In the genomic region with DNA sequence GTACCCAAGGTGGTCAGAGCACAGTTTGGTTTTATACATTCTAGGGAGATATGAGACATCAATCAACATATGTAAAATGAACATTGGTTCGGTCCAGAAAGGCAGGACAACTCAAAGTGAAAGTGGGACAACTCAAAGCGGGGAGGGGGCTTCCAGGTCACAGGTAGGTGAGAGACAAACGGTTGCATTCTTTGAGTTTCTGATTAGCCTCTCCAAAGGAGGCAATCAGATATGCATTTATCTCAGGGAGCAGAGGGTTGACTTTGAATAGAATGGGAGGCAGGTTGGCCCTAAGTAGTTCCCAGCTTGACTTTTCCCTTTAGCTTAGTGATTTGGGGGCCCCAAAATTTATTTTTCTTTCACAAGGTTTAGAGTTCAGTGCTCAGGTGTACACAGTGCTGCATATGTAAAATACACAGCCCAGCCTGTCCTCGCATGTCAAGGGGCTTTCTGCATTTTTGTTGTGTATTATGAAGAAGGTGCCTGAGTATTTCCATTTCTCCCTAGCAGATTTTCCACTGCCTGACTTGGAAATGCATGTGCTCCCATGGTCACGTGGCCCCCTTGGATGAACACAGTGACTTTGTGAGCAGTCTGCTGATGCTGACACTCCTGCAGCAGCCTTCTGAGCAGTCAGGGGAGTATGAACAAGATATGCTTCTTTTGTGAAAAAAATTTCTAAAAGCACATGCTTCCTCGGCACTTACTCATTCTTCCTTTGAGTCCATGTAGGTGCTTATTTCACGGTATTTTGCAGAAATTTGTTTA, we compare ENCODE assay signal across 16 cellular contexts.
DNase-seq lines count a peak whose midpoint lies in the region; ATAC-seq and TF ChIP-seq lines count a peak whose summit lies in the region.
"Had no signal": no experiment of that assay in that cellular context is flagged by ENCODE, and none has a peak within 500 bp of the region (broad histone marks: within the 10 kb centered on the region; RNA-seq: fewer than 3 reads in every experiment).

No MANE protein-coding gene starts in this region.

- no peak overlapping the region for H3K14ac ChIP-seq in IMR-90 (replicated peaks; ENCODE audit: low read depth, low read length)

- H2BK120ac ChIP-seq in IMR-90 (ENCODE audit: low read depth, low read length), result no peak overlapping the region

- no peak overlapping the region for H3K23ac ChIP-seq in IMR-90 (ENCODE audit: low read depth, low read length)

- no peak overlapping the region for H4K8ac ChIP-seq in IMR-90 (ENCODE audit: low read depth in 2 of 2, low read length in 2 of 2)

- no peak overlapping the region for H3K56ac ChIP-seq in IMR-90 (ENCODE audit: extremely low read depth, insufficient read depth, low read length)

- CTCF ChIA-PET in IMR-90 (lab: Yijun Ruan, JAX), result no interaction called here

- no peaks in the 10 kb centered on the region for H3K9me3 ChIP-seq in IMR-90 (ENCODE audit: control insufficient read depth, insufficient read depth, low read length)
- H3K9me3 ChIP-seq: BLaER1 treated with 17β-estradiol and CSF1 and Interleukin-3, amounts not matched to agents 10 nM and 100 nM; neutrophil had no signal

- TF ChIP-seq POLR2A in IMR-90 (IDR thresholded peaks at IDR 0.05; ENCODE audit: low read depth, low read length), result no peak
- no peak for TF ChIP-seq POLR2A in lower leg skin (IDR thresholded peaks at IDR 0.05)

- TF ChIP-seq CTCF in IMR-90 (conservative IDR thresholded peaks at IDR 0.05; ENCODE audit: low read depth, low read length) (no peak), choroid plexus epithelial cell (conservative IDR thresholded peaks at IDR 0.05; ENCODE audit: low read depth, low read length) (no peak), lower leg skin (IDR thresholded peaks at IDR 0.05) (no peak)

- DNase-seq in IMR-90 (peak; percentile 21), choroid plexus epithelial cell (ENCODE audit: low read depth) (peak; percentile 23), lower leg skin (ENCODE audit: low spot score in 2 of 2) (peak; percentile 23 to 77), superior temporal gyrus (ENCODE audit: extremely low spot score) (peak; percentile 92), HuH-7 (ENCODE audit: low spot score) (no peak), DMS153 (lab: John Stamatoyannopoulos, UW) (no peak), NCI-H2171 treated with DMSO at 0.1 percent for 48 hours (lab: John Stamatoyannopoulos, UW) (no peak)
- DNase-seq: activated naive CD4-positive, alpha-beta T cell; DMS79 treated with DMSO at 0.1 percent for 48 hours; HFFc6; Karpas-422; NCI-H146; NCI-H524 treated with DMSO at 0.1 percent for 48 hours; PC-3 had no signal

- dilution Hi-C loops in IMR-90 (cut with HindIII; ENCODE audit: low sequenced_read_pairs, unreplicated experiment), result no loop called here

- peaks cover 7% of the 10 kb centered on the region for H3K27me3 ChIP-seq in IMR-90 (ENCODE audit: control insufficient read depth, insufficient read depth, low read length)
- H3K27me3 ChIP-seq: BLaER1 treated with 17β-estradiol and CSF1 and Interleukin-3, amounts not matched to agents 10 nM and 100 nM; neutrophil had no signal

- no peak overlapping the region for H4K5ac ChIP-seq in IMR-90 (ENCODE audit: low read depth, low read length)

- no peak overlapping the region for H2AK5ac ChIP-seq in IMR-90 (ENCODE audit: low read depth, low read length)

- no peak overlapping the region for H4K91ac ChIP-seq in IMR-90 (ENCODE audit: insufficient read depth, low read depth, low read length)

- no peak overlapping the region for H3K18ac ChIP-seq in IMR-90 (ENCODE audit: low read depth, low read length)

- no peaks in the 10 kb centered on the region for H3K36me3 ChIP-seq in IMR-90 (ENCODE audit: control insufficient read depth, insufficient read depth, low read length)
- H3K36me3 ChIP-seq: BLaER1 treated with 17β-estradiol and CSF1 and Interleukin-3, amounts not matched to agents 10 nM and 100 nM; neutrophil had no signal

- no peaks in the 10 kb centered on the region for H3K9me1 ChIP-seq in IMR-90 (ENCODE audit: insufficient read depth, low read length)

- no peaks in the 10 kb centered on the region for H3K4me1 ChIP-seq in IMR-90 (ENCODE audit: control insufficient read depth, insufficient read depth, low read length)

- H2BK20ac ChIP-seq in IMR-90 (ENCODE audit: low read depth, low read length), result no peak overlapping the region

- H2BK5ac ChIP-seq in IMR-90 (ENCODE audit: low read depth, low read length, poor library complexity, severe bottlenecking), result no peak overlapping the region

- no peak overlapping the region for H3K4ac ChIP-seq in IMR-90 (ENCODE audit: low read depth, low read length)

- intact Hi-C loops in IMR-90 (cut with micrococcal nuclease) (no loop called here), lower leg skin (cut with DNase I; ENCODE audit: low total_unique reads) (no loop called here)

- no peak for ATAC-seq in IMR-90 (ENCODE audit: low read depth)
- ATAC-seq: PC-3 had no signal

- in situ Hi-C loops in IMR-90 (cut with MboI; ENCODE audit: low sequenced_read_pairs), result no loop called here

- H3K79me1 ChIP-seq in IMR-90 (ENCODE audit: low read depth in 1 of 2, low read length in 2 of 2), result no peaks in the 10 kb centered on the region

- H2AFZ ChIP-seq in IMR-90 (replicated peaks; ENCODE audit: low read length, poor library complexity), result no peak overlapping the region

- no peaks in the 10 kb centered on the region for H4K20me1 ChIP-seq in IMR-90 (ENCODE audit: insufficient read depth, low read length)
- H4K20me1 ChIP-seq: BLaER1 treated with 17β-estradiol and CSF1 and Interleukin-3, amounts not matched to agents 10 nM and 100 nM had no signal

- H2BK15ac ChIP-seq in IMR-90 (ENCODE audit: low read depth, low read length), result no peak overlapping the region

- H3K4me3 ChIP-seq in IMR-90 (ENCODE audit: insufficient read depth, low read depth, low read length) (no peak overlapping the region), choroid plexus epithelial cell (ENCODE audit: low read depth, low read length) (no peak overlapping the region), lower leg skin (ENCODE audit: low read depth, poor library complexity, severe bottlenecking) (no peak overlapping the region)
- H3K4me3 ChIP-seq: BLaER1 treated with 17β-estradiol and CSF1 and Interleukin-3, amounts not matched to agents 10 nM and 100 nM had no signal

- no TSS peak for BruUV-seq in IMR-90 (replicated peaks; lab: Mats Ljungman, UMichigan)

- no peak for TF ChIP-seq RAD21 in IMR-90 (IDR thresholded peaks at IDR 0.05; ENCODE audit: low read length)

- POLR2A ChIA-PET in IMR-90 (lab: Charles Lee; ENCODE audit: unreplicated experiment), result no interaction called here

- no peak overlapping the region for H3K27ac ChIP-seq in IMR-90 (ENCODE audit: insufficient read depth, low read length)
- H3K27ac ChIP-seq: BLaER1 treated with 17β-estradiol and CSF1 and Interleukin-3, amounts not matched to agents 10 nM and 100 nM; neutrophil had no signal

- no peak overlapping the region for H3K4me2 ChIP-seq in IMR-90 (ENCODE audit: low read depth, low read length)

- H3K9ac ChIP-seq in IMR-90 (ENCODE audit: low read depth, low read length), result no peak overlapping the region
- H3K9ac ChIP-seq: BLaER1 treated with 17β-estradiol and CSF1 and Interleukin-3, amounts not matched to agents 10 nM and 100 nM had no signal

- 40% methylated on average over 1 of the region's 7 CpGs; no CpG with 5 or more reads in 1 of the 2 experiments for WGBS in IMR-90 (ENCODE audit: extremely low coverage in 2 of 2, insufficient read length in 1 of 2), 2 experiments
- 67% methylated on average over 7 of the region's 7 CpGs for WGBS in lower leg skin, 2 donors

- no peak overlapping the region for H2AK9ac ChIP-seq in IMR-90 (replicated peaks; ENCODE audit: low read depth, low read length, poor library complexity)

TF ChIP-seq in IMR-90, 13 proteins besides CTCF, POLR2A, EP300 and RAD21:
- no peak for TF ChIP-seq NFE2L2 (IDR thresholded peaks at IDR 0.05; ENCODE audit: low read depth, low read length)
- TF ChIP-seq, protein P1, sequence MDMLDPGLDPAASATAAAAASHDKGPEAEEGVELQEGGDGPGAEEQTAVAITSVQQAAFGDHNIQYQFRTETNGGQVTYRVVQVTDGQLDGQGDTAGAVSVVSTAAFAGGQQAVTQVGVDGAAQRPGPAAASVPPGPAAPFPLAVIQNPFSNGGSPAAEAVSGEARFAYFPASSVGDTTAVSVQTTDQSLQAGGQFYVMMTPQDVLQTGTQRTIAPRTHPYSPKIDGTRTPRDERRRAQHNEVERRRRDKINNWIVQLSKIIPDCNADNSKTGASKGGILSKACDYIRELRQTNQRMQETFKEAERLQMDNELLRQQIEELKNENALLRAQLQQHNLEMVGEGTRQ (IDR thresholded peaks at IDR 0.05; ENCODE audit: low read depth, low read length), result peak; percentile 79

Comparison
In these comparisons a context has a peak if more than half of its experiments do, and no peak if none do; other contexts are left out.
1. DNase-seq: peak in IMR-90 (single experiment), choroid plexus epithelial cell (single experiment), lower leg skin (2 of 2) and superior temporal gyrus (single experiment); none in HuH-7 (single experiment), DMS153 (single experiment) and NCI-H2171 treated with DMSO at 0.1 percent for 48 hours (single experiment).